23 cellular contexts compared by ENCODE assay signal in genomic region chr14:105252552-105253328, GRCh38. TPM values are rescaled to one million over a fixed set of nuclear protein-coding genes. Genes with fewer than 3 reads are reported as not detected.
DNase-seq lines count a peak whose midpoint lies in the region; ATAC-seq and TF ChIP-seq lines count a peak whose summit lies in the region.
"Had no signal": no experiment of that assay in that cellular context is flagged by ENCODE, and none has a peak within 500 bp of the region (broad histone marks: within the 10 kb centered on the region; RNA-seq: fewer than 3 reads in every experiment).

No MANE protein-coding gene starts in this region.

- no peak overlapping the region for H4K91ac ChIP-seq in neuronal stem cell (ENCODE audit: low read depth, low read length, poor library complexity)

- H4K8ac ChIP-seq in neuronal stem cell (ENCODE audit: low read depth, low read length) = no peak overlapping the region

- no peak overlapping the region for H3K4ac ChIP-seq in neuronal stem cell (ENCODE audit: low read length)

- H2AFZ ChIP-seq in neuronal stem cell (ENCODE audit: low read length) = no peak overlapping the region
- H2AFZ ChIP-seq: GM23338 had no signal

- H2BK12ac ChIP-seq in neuronal stem cell (ENCODE audit: low read length) = no peak overlapping the region

- peak overlapping the region; percentile 82 for H3K27ac ChIP-seq in BLaER1
- H3K27ac ChIP-seq in CD8-positive, alpha-beta T cell (ENCODE audit: low read depth, low read length) = no peak overlapping the region
- no peak overlapping the region for H3K27ac ChIP-seq in neuronal stem cell (replicated peaks; ENCODE audit: low read length)
- H3K27ac ChIP-seq: A549, Peyer's patch had no signal

- no peak overlapping the region for H2BK120ac ChIP-seq in neuronal stem cell (ENCODE audit: low read depth, low read length)

- POLR2A ChIA-PET in CD8-positive, alpha-beta T cell (lab: Charles Lee) = interaction anchor here (0.6 kb wide), 1 partner anchor 811 kb away, joined by 3 read pairs; no protein-coding TSS in a partner anchor

- no peak for ATAC-seq in CD8-positive, alpha-beta T cell
- ATAC-seq in left cardiac atrium = no peak
- ATAC-seq: A549, GM23338, HCT116, K562, Right ventricle myocardium inferior had no signal

- CTCF ChIA-PET in CD8-positive, alpha-beta T cell (lab: Charles Lee) = no interaction called here

- peaks cover 89% of the 10 kb centered on the region for H3K4me1 ChIP-seq in BLaER1
- peaks cover 5% of the 10 kb centered on the region for H3K4me1 ChIP-seq in CD8-positive, alpha-beta T cell (ENCODE audit: insufficient read depth, low read length)
- peaks cover 0 to 3% of the 10 kb centered on the region in 2 donors for H3K4me1 ChIP-seq in neuronal stem cell (ENCODE audit: control insufficient read depth in 2 of 2, insufficient read depth in 1 of 2, low read depth in 1 of 2, low read length in 2 of 2)

- H3K23ac ChIP-seq in neuronal stem cell (ENCODE audit: low read depth, low read length, poor library complexity) = no peak overlapping the region

- H2BK15ac ChIP-seq in neuronal stem cell (ENCODE audit: low read length) = no peak overlapping the region

- no peak overlapping the region for H3K18ac ChIP-seq in neuronal stem cell (ENCODE audit: low read length)

- no peaks in the 10 kb centered on the region for H3K9me3 ChIP-seq in BLaER1
- H3K9me3 ChIP-seq in CD8-positive, alpha-beta T cell (ENCODE audit: low read length) = no peaks in the 10 kb centered on the region
- H3K9me3 ChIP-seq in neuronal stem cell (replicated peaks in 1 of 2; ENCODE audit: control insufficient read depth in 2 of 2, insufficient read depth in 1 of 2, low read depth in 1 of 2, low read length in 2 of 2) = no peaks in the 10 kb centered on the region
- H3K9me3 ChIP-seq: A549, Caco-2, Peyer's patch had no signal

- H2BK5ac ChIP-seq in neuronal stem cell (ENCODE audit: low read length) = peak overlapping the region; percentile 75

- no peaks in the 10 kb centered on the region for H3K9me3 Mint-ChIP-seq in CD8-positive, alpha-beta T cell
- H3K9me3 Mint-ChIP-seq in dendritic cell treated with granulocyte-macrophage colony-stimulating factor and Interleukin-4, amounts not matched to agents 40 ng/mL and 50 ng/mL, for 4 days = no peaks in the 10 kb centered on the region
- H3K9me3 Mint-ChIP-seq: GM23338 had no signal

- H3K4me3 Mint-ChIP-seq in CD8-positive, alpha-beta T cell = no peak overlapping the region
- no peak overlapping the region for H3K4me3 Mint-ChIP-seq in dendritic cell treated with granulocyte-macrophage colony-stimulating factor and Interleukin-4, amounts not matched to agents 40 ng/mL and 50 ng/mL, for 4 days
- H3K4me3 Mint-ChIP-seq: GM23338 had no signal

- H3K9ac ChIP-seq in BLaER1 (peak overlapping the region; percentile 6; the same call in 1 of the 2 replicates), neuronal stem cell (ENCODE audit: low read depth, low read length, poor library complexity) (no peak overlapping the region)

- intact Hi-C loops in CD8-positive, alpha-beta T cell (cut with DNase I, micrococcal nuclease) = no loop called here
- intact Hi-C loops in dendritic cell treated with granulocyte-macrophage colony-stimulating factor and Interleukin-4, amounts not matched to agents 40 ng/mL and 50 ng/mL, for 4 days (cut with micrococcal nuclease) = no loop called here
- intact Hi-C loops in left cardiac atrium (cut with DNase I) = no loop called here

- H3K27ac Mint-ChIP-seq in CD8-positive, alpha-beta T cell = peak overlapping the region; percentile 62
- H3K27ac Mint-ChIP-seq in dendritic cell treated with granulocyte-macrophage colony-stimulating factor and Interleukin-4, amounts not matched to agents 40 ng/mL and 50 ng/mL, for 4 days = peak overlapping the region; percentile 21
- H3K27ac Mint-ChIP-seq: GM23338 had no signal

- DNase-seq in CD8-positive, alpha-beta T cell = no peak
- DNase-seq in neuronal stem cell (ENCODE audit: low spot score) (no peak), HUDEP-2 (lab: John Stamatoyannopoulos, UW; ENCODE audit: unreplicated experiment in 76 of 76) (no peak), left cardiac atrium (no peak), T1000 (lab: John Stamatoyannopoulos, UW) (no peak), NCI-H2196 treated with DMSO at 0.1 percent for 48 hours (lab: John Stamatoyannopoulos, UW; ENCODE audit: unreplicated experiment) (no peak)
- DNase-seq: C1 segment of cervical spinal cord; Caco-2; DMS153; GDM1; NCI-H1105 treated with DMSO at 0.1 percent for 48 hours; NCI-H1694; NCI-H2081 treated with DMSO at 0.1 percent for 48 hours; NCI-H748 treated with DMSO at 0.1 percent for 48 hours; NK-92 treated with Interleukin-12 subunit alpha and Interleukin-12 subunit beta, amount 100 ng/mL, for 24 hours; Peyer's patch had no signal

- no peaks in the 10 kb centered on the region for H3K27me3 ChIP-seq in BLaER1
- no peaks in the 10 kb centered on the region for H3K27me3 ChIP-seq in CD8-positive, alpha-beta T cell (ENCODE audit: insufficient read depth, low read length)
- no peaks in the 10 kb centered on the region for H3K27me3 ChIP-seq in neuronal stem cell (ENCODE audit: control insufficient read depth in 3 of 3, insufficient read depth in 3 of 3, low read depth in 1 of 3, low read length in 3 of 3)
- H3K27me3 ChIP-seq: Peyer's patch had no signal

- peaks cover 16% of the 10 kb centered on the region for H3K79me1 ChIP-seq in neuronal stem cell (ENCODE audit: low read depth, low read length)

- H3K27me3 Mint-ChIP-seq in CD8-positive, alpha-beta T cell (ENCODE audit: low read depth) = no peaks in the 10 kb centered on the region
- no peaks in the 10 kb centered on the region for H3K27me3 Mint-ChIP-seq in dendritic cell treated with granulocyte-macrophage colony-stimulating factor and Interleukin-4, amounts not matched to agents 40 ng/mL and 50 ng/mL, for 4 days

- no peak for TF ChIP-seq CTCF in CD8-positive, alpha-beta T cell (IDR thresholded peaks at IDR 0.05)

- H3K36me3 Mint-ChIP-seq in CD8-positive, alpha-beta T cell = peaks cover 39% of the 10 kb centered on the region
- peaks cover 79% of the 10 kb centered on the region for H3K36me3 Mint-ChIP-seq in dendritic cell treated with granulocyte-macrophage colony-stimulating factor and Interleukin-4, amounts not matched to agents 40 ng/mL and 50 ng/mL, for 4 days (ENCODE audit: low read depth)

- H4K20me1 ChIP-seq in BLaER1 = peaks cover 50% of the 10 kb centered on the region

- H3K4me1 Mint-ChIP-seq in CD8-positive, alpha-beta T cell (ENCODE audit: low read depth) = peaks cover 12% of the 10 kb centered on the region
- H3K4me1 Mint-ChIP-seq in dendritic cell treated with granulocyte-macrophage colony-stimulating factor and Interleukin-4, amounts not matched to agents 40 ng/mL and 50 ng/mL, for 4 days (ENCODE audit: low read depth) = peaks cover 27% of the 10 kb centered on the region
- H3K4me1 Mint-ChIP-seq: GM23338 had no signal

- H3K36me3 ChIP-seq in BLaER1 (peaks cover 32% of the 10 kb centered on the region), neuronal stem cell (replicated peaks in 1 of 2; ENCODE audit: control insufficient read depth in 2 of 2, insufficient read depth in 2 of 2, low read length in 2 of 2) (peaks cover 22 to 50% of the 10 kb centered on the region in 2 donors)
- no peaks in the 10 kb centered on the region for H3K36me3 ChIP-seq in CD8-positive, alpha-beta T cell (ENCODE audit: insufficient read depth, low read length)

- H3K4me2 ChIP-seq in BLaER1 = peak overlapping the region; percentile 100
- no peak overlapping the region for H3K4me2 ChIP-seq in neuronal stem cell (ENCODE audit: insufficient read depth, low read length, poor library complexity, severe bottlenecking)
- H3K4me2 ChIP-seq: A549, GM23338 had no signal

- peak overlapping the region; percentile 80; the same call in 1 of the 2 replicates for H3K4me3 ChIP-seq in BLaER1
- no peak overlapping the region for H3K4me3 ChIP-seq in CD8-positive, alpha-beta T cell (ENCODE audit: low read depth, low read length)
- peak overlapping the region in 1 of 2 donors; percentile 10 for H3K4me3 ChIP-seq in neuronal stem cell (ENCODE audit: low read length in 2 of 2)
- H3K4me3 ChIP-seq: A549, GM23338, K562, Peyer's patch had no signal

- no CpG with 5 or more reads among the region's 21 CpGs for WGBS in neuronal stem cell (ENCODE audit: extremely low coverage in 2 of 2, insufficient read length in 2 of 2, insufficient replicate concordance in 1 of 2), 2 donors

- no peak overlapping the region for H3K14ac ChIP-seq in neuronal stem cell (ENCODE audit: low read length)

- H2AK5ac ChIP-seq in neuronal stem cell (ENCODE audit: low read depth, low read length) = no peak overlapping the region

RNA-seq across cellular contexts. Expression of gene BTBD6, which starts 4.4 kb away (rescaled TPM):
- 10 to 100 TPM; 34.1 to 34.4 TPM for total RNA-seq in CD8-positive, alpha-beta T cell
- 10.8 TPM for polyA plus RNA-seq in neuronal stem cell (2013, experiment 1 of 2)
- 10.4 TPM for polyA plus RNA-seq in neuronal stem cell (2013, experiment 2 of 2)
- 10 to 100 TPM; 37.7 to 42.7 TPM for total RNA-seq in left cardiac atrium
- total RNA-seq: K562 had no signal
- polyA plus RNA-seq: K562 had no signal

RNA-seq across cellular contexts. Expression of gene BRF1, which starts 48.1 kb away (rescaled TPM):
- total RNA-seq in CD8-positive, alpha-beta T cell = 10 to 100 TPM; 60.0 to 61.2 TPM
- polyA plus RNA-seq in neuronal stem cell (2013, experiment 1 of 2) = 14.0 TPM
- polyA plus RNA-seq in neuronal stem cell (2013, experiment 2 of 2) = 14.3 TPM
- 10 to 100 TPM; 18.8 to 20.0 TPM for total RNA-seq in left cardiac atrium
